In the genomic region with DNA sequence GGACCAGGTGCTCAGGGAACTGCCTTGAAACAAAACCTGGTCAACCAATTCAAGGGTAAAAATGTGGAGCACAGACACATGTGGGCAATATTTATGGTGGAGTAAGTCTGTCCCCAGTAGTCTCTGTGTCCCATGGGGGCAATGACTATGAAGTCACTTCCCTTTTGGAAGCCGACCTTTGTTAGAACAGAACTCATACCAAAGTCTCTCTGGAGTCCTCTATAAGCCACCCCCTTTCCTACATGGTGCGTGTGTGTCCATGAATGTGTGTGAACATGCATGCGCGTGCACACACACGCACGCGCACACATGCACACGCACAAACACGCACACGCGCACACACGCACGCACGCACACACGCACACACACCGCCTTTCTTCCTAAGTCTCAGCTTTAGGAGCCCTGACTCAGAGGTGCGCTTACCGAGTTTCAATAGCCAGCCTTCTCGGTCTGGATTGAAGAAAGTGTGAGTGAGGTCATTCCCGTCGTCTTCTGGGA, we compare ENCODE assay signal across 18 cellular contexts.
DNase-seq lines count a peak whose midpoint lies in the region; ATAC-seq, FAIRE-seq and TF ChIP-seq lines count a peak whose summit lies in the region.
"Had no signal": no experiment of that assay in that cellular context is flagged by ENCODE, and none has a peak within 500 bp of the region (broad histone marks: within the 10 kb centered on the region; RNA-seq: fewer than 3 reads in every experiment).

No MANE protein-coding gene starts in this region.

- no peak for TF ChIP-seq EP300 in K562 (IDR thresholded peaks at IDR 0.05; ENCODE audit: low read length)

- TF ChIP-seq RAD21 in K562 (CRISPR knock-in tag; conservative IDR thresholded peaks at IDR 0.05 in 1 of 2, IDR thresholded peaks at IDR 0.05 in 1 of 2), result no peak

- no peak overlapping the region for H2AFZ ChIP-seq in K562 (ENCODE audit: low read depth, low read length)
- H2AFZ ChIP-seq in osteoblast (ENCODE audit: low read length), result no peak overlapping the region

- no peak for ATAC-seq in K562

- no peak for TF ChIP-seq POLR2A in K562 (conservative IDR thresholded peaks at IDR 0.05)

- CTCF ChIA-PET in K562 (lab: Yijun Ruan, JAX; ENCODE audit: low intra/inter-chr PET ratio), result no interaction called here

- no peak overlapping the region for H3K27ac ChIP-seq in K562 (ENCODE audit: extremely low read depth, low read depth, low read length)
- peak overlapping the region; percentile 50 for H3K27ac ChIP-seq in osteoblast (ENCODE audit: low read depth, low read length)
- H3K27ac ChIP-seq: HL-60, ovary had no signal

- H3K4me1 ChIP-seq in K562 (replicated peaks in 1 of 2; ENCODE audit: control insufficient read depth in 2 of 2, insufficient read depth in 2 of 2, low read length in 2 of 2), result no peaks in the 10 kb centered on the region; a peak in 1 of 5 replicates
- peaks cover 10% of the 10 kb centered on the region for H3K4me1 ChIP-seq in osteoblast (ENCODE audit: insufficient read depth, low read length)

- 92% methylated on average over 16 of the region's 21 CpGs for WGBS in K562 (ENCODE audit: insufficient coverage, low coverage, missing lambda C conversion rate)

- intact Hi-C loops in activated CD4-positive, alpha-beta T cell treated with anti-CD3 and anti-CD28 coated beads, Interleukin-2, amount 10 ng/mL, durations not matched to agents 24 days and 14 days (cut with micrococcal nuclease), result no loop called here
- intact Hi-C loops in K562 (cut with micrococcal nuclease), result no loop called here

- no peaks in the 10 kb centered on the region for H4K20me1 ChIP-seq in K562 (replicated peaks; ENCODE audit: control insufficient read depth, insufficient read depth, low read length)
- no peaks in the 10 kb centered on the region for H4K20me1 ChIP-seq in osteoblast (ENCODE audit: insufficient read depth, low read length)

- peaks cover 8% of the 10 kb centered on the region for H3K4me1 Mint-ChIP-seq in activated CD4-positive, alpha-beta T cell treated with anti-CD3 and anti-CD28 coated beads, Interleukin-2, amount 10 ng/mL, durations not matched to agents 24 days and 14 days

- H3K9me1 ChIP-seq in K562 (ENCODE audit: control insufficient read depth, insufficient read depth, low read length), result no peaks in the 10 kb centered on the region

- H3K36me3 ChIP-seq in K562 (ENCODE audit: control insufficient read depth, insufficient read depth, low read length), result peaks cover 45% of the 10 kb centered on the region; the same call in 2 of the 3 replicates
- H3K36me3 ChIP-seq in osteoblast (ENCODE audit: insufficient read depth, low read length), result peaks cover 39% of the 10 kb centered on the region
- H3K36me3 ChIP-seq: ovary had no signal

- H3K27me3 ChIP-seq in K562 (ENCODE audit: control insufficient read depth in 2 of 2, insufficient read depth in 2 of 2, low read length in 2 of 2), result no peaks in the 10 kb centered on the region
- no peaks in the 10 kb centered on the region for H3K27me3 ChIP-seq in osteoblast (ENCODE audit: insufficient read depth, low read length)
- H3K27me3 ChIP-seq: ovary had no signal

- BruUV-seq in K562 (replicated peaks; lab: Mats Ljungman, UMichigan), result no TSS peak

- no peaks in the 10 kb centered on the region for H3K27me3 Mint-ChIP-seq in activated CD4-positive, alpha-beta T cell treated with anti-CD3 and anti-CD28 coated beads, Interleukin-2, amount 10 ng/mL, durations not matched to agents 24 days and 14 days
- H3K27me3 Mint-ChIP-seq: type B pancreatic cell had no signal

- no peaks in the 10 kb centered on the region for H3K9me3 Mint-ChIP-seq in activated CD4-positive, alpha-beta T cell treated with anti-CD3 and anti-CD28 coated beads, Interleukin-2, amount 10 ng/mL, durations not matched to agents 24 days and 14 days
- H3K9me3 Mint-ChIP-seq: type B pancreatic cell had no signal

- in situ Hi-C loops in K562 (cut with MboI), result no loop called here

- H3K4me3 ChIP-seq in K562 (no peak overlapping the region), osteoblast (ENCODE audit: insufficient read depth, low read length) (no peak overlapping the region)
- H3K4me3 ChIP-seq: ovary had no signal

- H3K4me2 ChIP-seq in K562 (ENCODE audit: insufficient read depth, low read length) (no peak overlapping the region), osteoblast (ENCODE audit: insufficient read depth, low read length) (no peak overlapping the region)

- H3K79me2 ChIP-seq in K562 (ENCODE audit: control insufficient read depth, insufficient read depth, low read length), result no peaks in the 10 kb centered on the region
- no peaks in the 10 kb centered on the region for H3K79me2 ChIP-seq in osteoblast (ENCODE audit: insufficient read depth, low read length)

- H3K27ac Mint-ChIP-seq in activated CD4-positive, alpha-beta T cell treated with anti-CD3 and anti-CD28 coated beads, Interleukin-2, amount 10 ng/mL, durations not matched to agents 24 days and 14 days, result peak overlapping the region; percentile 9
- H3K27ac Mint-ChIP-seq: type B pancreatic cell had no signal

- DNase-seq in activated CD4-positive, alpha-beta T cell treated with anti-CD3 and anti-CD28 coated beads, Interleukin-2, amount 10 ng/mL, durations not matched to agents 24 days and 14 days, result no peak
- DNase-seq in activated CD4-positive, alpha-beta T cell treated with anti-CD3 and anti-CD28 coated beads for 4 hours, result no peak
- peak; percentile 10 for DNase-seq in MV-4-11 (lab: John Stamatoyannopoulos, UW)
- DNase-seq in K562 (ENCODE audit: extremely low read depth in 1 of 4, low spot score in 3 of 4), result no peak
- DNase-seq in osteoblast (ENCODE audit: insufficient read length, low spot score, missing footprints), result no peak
- no peak for DNase-seq in NCI-H2081 treated with DMSO at 0.1 percent for 48 hours (lab: John Stamatoyannopoulos, UW)
- no peak for DNase-seq in stimulated activated CD4-positive, alpha-beta T cell treated with anti-CD3 and anti-CD28 coated beads, Interleukin-2, amount 100 ng/mL, for 48 hours
- no peak for DNase-seq in NCI-H2171 (lab: John Stamatoyannopoulos, UW)
- DNase-seq: activated CD4-positive, alpha-beta T cell treated with anti-CD3 and anti-CD28 coated beads, Interleukin-2, amount 50 U/mL, for 48 hours; activated effector memory CD4-positive, alpha-beta T cell treated with anti-CD3 and anti-CD28 coated beads, Interleukin-2, amount 50 U/mL, for 16 hours; effector CD4-positive, alpha-beta T cell; hippocampal formation; NCI-H446; ovary had no signal

- H3K4me3 Mint-ChIP-seq in activated CD4-positive, alpha-beta T cell treated with anti-CD3 and anti-CD28 coated beads, Interleukin-2, amount 10 ng/mL, durations not matched to agents 24 days and 14 days, result no peak overlapping the region
- H3K4me3 Mint-ChIP-seq: type B pancreatic cell had no signal

- TF ChIP-seq CTCF in K562 (IDR thresholded peaks at IDR 0.05 in 2 of 3, conservative IDR thresholded peaks at IDR 0.05 in 1 of 3; ENCODE audit: insufficient read depth in 2 of 3, low read depth in 1 of 3, low read length in 3 of 3) (no peak), osteoblast (IDR thresholded peaks at IDR 0.05; ENCODE audit: extremely low read depth, low read depth, low read length) (no peak)

- no peak for FAIRE-seq in K562 (lab: Jason Lieb, UNC)
- FAIRE-seq: A204.1, bronchial epithelial cell had no signal

- no peaks in the 10 kb centered on the region for H3K9me3 ChIP-seq in K562 (replicated peaks; ENCODE audit: control insufficient read depth, insufficient read depth, low read depth, low read length)
- H3K9me3 ChIP-seq in osteoblast (ENCODE audit: low read depth, low read length), result no peaks in the 10 kb centered on the region
- H3K9me3 ChIP-seq: ovary had no signal

- H3K9ac ChIP-seq in K562 (ENCODE audit: insufficient read depth in 1 of 2, low read depth in 2 of 2, low read length in 2 of 2), result no peak overlapping the region

- H3K36me3 Mint-ChIP-seq in activated CD4-positive, alpha-beta T cell treated with anti-CD3 and anti-CD28 coated beads, Interleukin-2, amount 10 ng/mL, durations not matched to agents 24 days and 14 days (ENCODE audit: low read depth), result peaks cover 75% of the 10 kb centered on the region

- POLR2A ChIA-PET in K562 (lab: Yijun Ruan, JAX), result interaction anchor here (0.6 kb wide), 1 partner anchor 139 kb away, joined by 3 read pairs; no protein-coding TSS in a partner anchor

TF ChIP-seq in K562, 482 proteins besides CTCF, POLR2A, EP300 and RAD21:
- no peak for TF ChIP-seq ZNF3 (CRISPR knock-in tag; IDR thresholded peaks at IDR 0.05)
- no peak for TF ChIP-seq TAF9B (IDR thresholded peaks at IDR 0.05; ENCODE audit: partially characterized antibody)
- no peak for TF ChIP-seq TBL1XR1 (IDR thresholded peaks at IDR 0.05; ENCODE audit: low read length in 2 of 2)
- TF ChIP-seq, protein P1, sequence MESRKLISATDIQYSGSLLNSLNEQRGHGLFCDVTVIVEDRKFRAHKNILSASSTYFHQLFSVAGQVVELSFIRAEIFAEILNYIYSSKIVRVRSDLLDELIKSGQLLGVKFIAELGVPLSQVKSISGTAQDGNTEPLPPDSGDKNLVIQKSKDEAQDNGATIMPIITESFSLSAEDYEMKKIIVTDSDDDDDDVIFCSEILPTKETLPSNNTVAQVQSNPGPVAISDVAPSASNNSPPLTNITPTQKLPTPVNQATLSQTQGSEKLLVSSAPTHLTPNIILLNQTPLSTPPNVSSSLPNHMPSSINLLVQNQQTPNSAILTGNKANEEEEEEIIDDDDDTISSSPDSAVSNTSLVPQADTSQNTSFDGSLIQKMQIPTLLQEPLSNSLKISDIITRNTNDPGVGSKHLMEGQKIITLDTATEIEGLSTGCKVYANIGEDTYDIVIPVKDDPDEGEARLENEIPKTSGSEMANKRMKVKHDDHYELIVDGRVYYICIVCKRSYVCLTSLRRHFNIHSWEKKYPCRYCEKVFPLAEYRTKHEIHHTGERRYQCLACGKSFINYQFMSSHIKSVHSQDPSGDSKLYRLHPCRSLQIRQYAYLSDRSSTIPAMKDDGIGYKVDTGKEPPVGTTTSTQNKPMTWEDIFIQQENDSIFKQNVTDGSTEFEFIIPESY (CRISPR knock-in tag; IDR thresholded peaks at IDR 0.05), result 0 out of 2 replicates have a peak, but pooled peaks have one; percentile 28
